8 cellular contexts compared by ENCODE assay signal in genomic region chr20:62618622-62619529, GRCh38. TPM values are rescaled to one million over a fixed set of nuclear protein-coding genes. Genes with fewer than 3 reads are reported as not detected.
DNase-seq lines count a peak whose midpoint lies in the region; ATAC-seq, FAIRE-seq and TF ChIP-seq lines count a peak whose summit lies in the region.

No MANE protein-coding gene starts in this region.

- peak; percentile 34 to 39 for DNase-seq in activated CD4-positive, alpha-beta T cell treated with anti-CD3 and anti-CD28 coated beads for 4 hours
- DNase-seq in activated CD4-positive, alpha-beta T cell treated with anti-CD3 and anti-CD28 coated beads, Interleukin-2, amount 50 U/mL, for 4 hours = no peak
- DNase-seq in M059J (ENCODE audit: low read depth) (peak; percentile 72), astrocyte (ENCODE audit: low read depth) (no peak), NCI-H446 treated with DMSO at 0.1 percent for 48 hours (lab: John Stamatoyannopoulos, UW) (no peak), middle frontal gyrus (ENCODE audit: extremely low spot score, low spot score) (no peak), anterior cingulate cortex (lab: John Stamatoyannopoulos, UW) (no peak)
- peak; percentile 80 for DNase-seq in stimulated activated naive CD8-positive, alpha-beta T cell treated with anti-CD3 and anti-CD28 coated beads, Interleukin-15, Interleukin-2, amounts not matched to agents 100 U/mL and 50 U/mL, for 24 hours

- H3K27ac ChIP-seq in astrocyte (ENCODE audit: low read depth, low read length) = no peak overlapping the region

- peaks cover 17% of the 10 kb centered on the region for H3K27me3 Mint-ChIP-seq in astrocyte (ENCODE audit: low read depth, unreplicated experiment)

- H2AFZ ChIP-seq in astrocyte (ENCODE audit: low read depth, low read length) = no peak overlapping the region

- peak overlapping the region; percentile 26 for H3K4me2 ChIP-seq in astrocyte (ENCODE audit: low read length)

- peaks cover 3% of the 10 kb centered on the region for H3K27me3 ChIP-seq in astrocyte (ENCODE audit: insufficient read depth, low read length)

- no peaks in the 10 kb centered on the region for H3K36me3 ChIP-seq in astrocyte (ENCODE audit: insufficient read depth, low read length)

- no peaks in the 10 kb centered on the region for H3K36me3 Mint-ChIP-seq in astrocyte (ENCODE audit: low read depth, unreplicated experiment)

- H3K4me1 Mint-ChIP-seq in astrocyte (ENCODE audit: low read depth, unreplicated experiment) = peaks cover 15% of the 10 kb centered on the region

- no peak overlapping the region for H3K4me3 Mint-ChIP-seq in astrocyte (ENCODE audit: unreplicated experiment)

- H4K20me1 ChIP-seq in astrocyte (ENCODE audit: insufficient read depth, low read length) = no peaks in the 10 kb centered on the region

- no peaks in the 10 kb centered on the region for H3K9me3 Mint-ChIP-seq in astrocyte (ENCODE audit: unreplicated experiment)

- no peaks in the 10 kb centered on the region for H3K79me2 ChIP-seq in astrocyte (ENCODE audit: insufficient read depth, low read length)

- no peaks in the 10 kb centered on the region for H3K9me3 ChIP-seq in astrocyte (ENCODE audit: insufficient read depth, low read depth, low read length)

- H3K4me3 ChIP-seq in astrocyte (ENCODE audit: insufficient read depth, low read depth, low read length) = no peak overlapping the region

- ATAC-seq in stimulated activated naive CD8-positive, alpha-beta T cell treated with anti-CD3 and anti-CD28 coated beads, Interleukin-15, Interleukin-2, amounts not matched to agents 100 U/mL and 50 U/mL, for 24 hours = peak; percentile 74

- peaks cover 21% of the 10 kb centered on the region for H3K4me1 ChIP-seq in astrocyte (ENCODE audit: insufficient read depth, low read length)

- TF ChIP-seq CTCF in astrocyte (IDR thresholded peaks at IDR 0.05; ENCODE audit: insufficient read depth, low read depth, low read length) = no peak

- no peak for FAIRE-seq in astrocyte (lab: Jason Lieb, UNC)

- no peak overlapping the region for H3K9ac ChIP-seq in astrocyte (ENCODE audit: low read length)

- H3K27ac Mint-ChIP-seq in astrocyte (ENCODE audit: unreplicated experiment) = no peak overlapping the region

RNA-seq across cellular contexts. Expression of gene SLCO4A1, which starts 23.4 kb away (rescaled TPM):
- total RNA-seq in M059J (2014; rRNA removed; shearing (Covaris generic)) = 43.9 and 69.5 TPM in 2 replicates
- total RNA-seq in astrocyte = 0.43 TPM in 1 of 2 replicates, not detected in the other

Comparison
In these comparisons a context has a peak if more than half of its experiments do, and no peak if none do; other contexts are left out.
1. DNase-seq: peak in activated CD4-positive, alpha-beta T cell treated with anti-CD3 and anti-CD28 coated beads for 4 hours (2 of 2), M059J (single experiment) and stimulated activated naive CD8-positive, alpha-beta T cell treated with anti-CD3 and anti-CD28 coated beads, Interleukin-15, Interleukin-2, amounts not matched to agents 100 U/mL and 50 U/mL, for 24 hours (single experiment); none in activated CD4-positive, alpha-beta T cell treated with anti-CD3 and anti-CD28 coated beads, Interleukin-2, amount 50 U/mL, for 4 hours (0 of 2), astrocyte (single experiment), NCI-H446 treated with DMSO at 0.1 percent for 48 hours (single experiment), middle frontal gyrus (single experiment) and anterior cingulate cortex (0 of 58).
2. RNA of gene SLCO4A1, which starts 23.4 kb away (total RNA-seq): 43.9 to 69.5 TPM in M059J; 0.43 TPM in astrocyte; every median in the first group is over 10 times any median in the second.